Comparison of ENCODE assay signal across 1 cellular context in the genomic region with DNA sequence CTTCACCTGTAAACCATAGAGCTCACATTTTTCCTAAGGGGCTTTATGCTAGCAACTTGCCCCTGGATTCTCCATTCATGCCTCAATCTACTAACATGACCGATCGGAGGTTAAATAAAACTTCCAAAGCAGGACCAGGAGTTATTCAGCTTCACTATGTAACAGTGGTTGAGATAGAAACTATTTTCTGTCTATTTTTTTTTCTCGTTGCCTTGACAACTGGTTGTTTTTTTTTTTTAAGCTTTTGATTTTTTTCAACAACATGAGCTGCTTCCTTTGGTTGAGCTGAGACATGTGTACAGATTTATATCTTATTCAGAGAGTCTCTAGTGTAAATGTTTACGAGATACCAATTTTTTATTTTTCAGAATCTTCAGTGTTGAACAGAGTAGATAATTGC.
TF ChIP-seq lines count a peak whose summit lies in the region.

No MANE protein-coding gene starts in this region.

TF ChIP-seq in GM23338, 12 proteins besides CTCF, POLR2A, EP300 and RAD21 (continued from another document):
- TF ChIP-seq, protein P1, sequence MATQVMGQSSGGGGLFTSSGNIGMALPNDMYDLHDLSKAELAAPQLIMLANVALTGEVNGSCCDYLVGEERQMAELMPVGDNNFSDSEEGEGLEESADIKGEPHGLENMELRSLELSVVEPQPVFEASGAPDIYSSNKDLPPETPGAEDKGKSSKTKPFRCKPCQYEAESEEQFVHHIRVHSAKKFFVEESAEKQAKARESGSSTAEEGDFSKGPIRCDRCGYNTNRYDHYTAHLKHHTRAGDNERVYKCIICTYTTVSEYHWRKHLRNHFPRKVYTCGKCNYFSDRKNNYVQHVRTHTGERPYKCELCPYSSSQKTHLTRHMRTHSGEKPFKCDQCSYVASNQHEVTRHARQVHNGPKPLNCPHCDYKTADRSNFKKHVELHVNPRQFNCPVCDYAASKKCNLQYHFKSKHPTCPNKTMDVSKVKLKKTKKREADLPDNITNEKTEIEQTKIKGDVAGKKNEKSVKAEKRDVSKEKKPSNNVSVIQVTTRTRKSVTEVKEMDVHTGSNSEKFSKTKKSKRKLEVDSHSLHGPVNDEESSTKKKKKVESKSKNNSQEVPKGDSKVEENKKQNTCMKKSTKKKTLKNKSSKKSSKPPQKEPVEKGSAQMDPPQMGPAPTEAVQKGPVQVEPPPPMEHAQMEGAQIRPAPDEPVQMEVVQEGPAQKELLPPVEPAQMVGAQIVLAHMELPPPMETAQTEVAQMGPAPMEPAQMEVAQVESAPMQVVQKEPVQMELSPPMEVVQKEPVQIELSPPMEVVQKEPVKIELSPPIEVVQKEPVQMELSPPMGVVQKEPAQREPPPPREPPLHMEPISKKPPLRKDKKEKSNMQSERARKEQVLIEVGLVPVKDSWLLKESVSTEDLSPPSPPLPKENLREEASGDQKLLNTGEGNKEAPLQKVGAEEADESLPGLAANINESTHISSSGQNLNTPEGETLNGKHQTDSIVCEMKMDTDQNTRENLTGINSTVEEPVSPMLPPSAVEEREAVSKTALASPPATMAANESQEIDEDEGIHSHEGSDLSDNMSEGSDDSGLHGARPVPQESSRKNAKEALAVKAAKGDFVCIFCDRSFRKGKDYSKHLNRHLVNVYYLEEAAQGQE (IDR thresholded peaks at IDR 0.05; ENCODE audit: unreplicated experiment): no peak
- TF ChIP-seq NANOG (IDR thresholded peaks at IDR 0.05; ENCODE audit: borderline replicate concordance) (no peak), EZH2 (IDR thresholded peaks at IDR 0.05; ENCODE audit: low read depth, unreplicated experiment) (no peak), CREB1 (CRISPR knock-in tag; IDR thresholded peaks at IDR 0.05; ENCODE audit: low read depth) (no peak), POLR2AphosphoS5 (IDR thresholded peaks at IDR 0.05; ENCODE audit: low read depth) (no peak), STAT1 (IDR thresholded peaks at IDR 0.05; ENCODE audit: unreplicated experiment) (no peak), JUNB (IDR thresholded peaks at IDR 0.05; ENCODE audit: unreplicated experiment) (no peak), ZNF331 (CRISPR knock-in tag; IDR thresholded peaks at IDR 0.05; ENCODE audit: low read depth) (no peak), ZNF114 (CRISPR knock-in tag; IDR thresholded peaks at IDR 0.05) (no peak)
TF ChIP-seq in GM23338: peak in this region for 0.
